8 cellular contexts compared by ENCODE assay signal in genomic region chr11:64305075-64305690, GRCh38. TPM values are rescaled to one million over a fixed set of nuclear protein-coding genes. Genes with fewer than 3 reads are reported as not detected.
A peak's percentile ranks its signal among the peaks of the same experiment; 100 is the strongest.
DNase-seq lines count a peak whose midpoint lies in the region; ATAC-seq and TF ChIP-seq lines count a peak whose summit lies in the region.

TSS of gene ESRRA (plus strand) at chr11:64305524. CDS start at chr11:64307180, 1,656 bp downstream.

- H3K36me3 ChIP-seq in neuron (ENCODE audit: insufficient read depth, low read length), result no peaks in the 10 kb centered on the region

- H3K36me3 Mint-ChIP-seq in HFFc6 (ENCODE audit: low read depth), result no peaks in the 10 kb centered on the region

- H3K27me3 ChIP-seq in foreskin keratinocyte (peaks cover 7% of the 10 kb centered on the region), neuron (ENCODE audit: insufficient read depth, low read length) (peaks cover 7% of the 10 kb centered on the region)

- H3K27me3 Mint-ChIP-seq in HFFc6 (ENCODE audit: insufficient read depth), result peaks cover 12% of the 10 kb centered on the region

- DNase-seq in GM04504 (ENCODE audit: low read depth) (peak; percentile 93), HFFc6 (peak; percentile 94), NAMALWA (ENCODE audit: low spot score) (peak; percentile 99), SK-MEL-5 (ENCODE audit: low read depth, low spot score) (peak; percentile 98), foreskin keratinocyte (peak; percentile 93 to 96), stromal cell of bone marrow (ENCODE audit: low read depth) (peak; percentile 88)
- peak; percentile 99 to 100 (median 99) for DNase-seq in activated naive CD4-positive, alpha-beta T cell (lab: John Stamatoyannopoulos, UW)

- peak; percentile 69 for ATAC-seq in foreskin keratinocyte

- peak within 1 kb of the TSS; percentile 81 for H2AFZ ChIP-seq in neuron (ENCODE audit: low read depth, low read length)

- H3K4me1 ChIP-seq in foreskin keratinocyte (no peaks in the 10 kb centered on the region), neuron (ENCODE audit: insufficient read depth, low read length) (peaks cover 18% of the 10 kb centered on the region)

- peaks cover 26% of the 10 kb centered on the region for H3K4me1 Mint-ChIP-seq in HFFc6 (ENCODE audit: low read depth)

- H3K27ac Mint-ChIP-seq in HFFc6, result peak within 1 kb of the TSS; percentile 94

- peak within 1 kb of the TSS; percentile 53 for H3K27ac ChIP-seq in foreskin keratinocyte

- H3K9me3 Mint-ChIP-seq in HFFc6, result no peaks in the 10 kb centered on the region

- TF ChIP-seq CTCF in HFFc6 (IDR thresholded peaks at IDR 0.05) (no peak), foreskin keratinocyte (conservative IDR thresholded peaks at IDR 0.05) (no peak)

- H3K4me3 Mint-ChIP-seq in HFFc6, result peak within 1 kb of the TSS; percentile 96

- H3K9me3 ChIP-seq in neuron (ENCODE audit: low read length), result no peaks in the 10 kb centered on the region

- H3K4me3 ChIP-seq in neuron (ENCODE audit: low read length), result peak within 1 kb of the TSS; percentile 68

- in situ Hi-C loops in SK-MEL-5 (cut with HindIII; ENCODE audit: low pct_unique_long_range_greater_than_20kb, low sequenced_read_pairs), result no loop called here

RNA-seq across cellular contexts. Expression of gene ESRRA, which starts in this region (rescaled TPM):
- total RNA-seq in HFFc6 (2021; fragmentation: NEBNext Ultra II Directional; extraction: Animal tissue kit (Norgen Biotek cat#: 25700)), result 10 to 100 TPM; 18.9 to 25.0 (median 21.7) TPM
- total RNA-seq in SK-MEL-5 (2014; rRNA removed; shearing (Covaris generic)), result 48.4 and 56.1 TPM in 2 replicates
- polyA plus RNA-seq in SK-MEL-5 (2015; cell fraction: cytosol; rRNA removed), result 57.7 and 62.8 TPM in 2 replicates
- polyA plus RNA-seq in SK-MEL-5 (2015; cell fraction: nucleus; rRNA removed), result 31.2 and 38.8 TPM in 2 replicates
- 49.1 and 50.9 TPM in 2 replicates for total RNA-seq in foreskin keratinocyte
- 46.1 and 49.9 TPM in 2 replicates for polyA plus RNA-seq in foreskin keratinocyte

Comparison
In these comparisons a context has a peak if more than half of its experiments do, and no peak if none do; other contexts are left out.
1. Peak in every context shown above with its lines: DNase-seq, ATAC-seq, H3K4me3 ChIP-seq and H3K27ac ChIP-seq.